In genomic region chr2:46032161-46032813, GRCh38 we compare ENCODE assay signal across 1 cellular context.
TF ChIP-seq lines count a peak whose summit lies in the region.

No MANE protein-coding gene starts in this region.

TF ChIP-seq in A549, 52 proteins besides CTCF, POLR2A, EP300 and RAD21 (continued from another document):
- TF ChIP-seq BCL3 (IDR thresholded peaks at IDR 0.05), result no peak
